Comparison of ENCODE assay signal across 12 cellular contexts in the genomic region with DNA sequence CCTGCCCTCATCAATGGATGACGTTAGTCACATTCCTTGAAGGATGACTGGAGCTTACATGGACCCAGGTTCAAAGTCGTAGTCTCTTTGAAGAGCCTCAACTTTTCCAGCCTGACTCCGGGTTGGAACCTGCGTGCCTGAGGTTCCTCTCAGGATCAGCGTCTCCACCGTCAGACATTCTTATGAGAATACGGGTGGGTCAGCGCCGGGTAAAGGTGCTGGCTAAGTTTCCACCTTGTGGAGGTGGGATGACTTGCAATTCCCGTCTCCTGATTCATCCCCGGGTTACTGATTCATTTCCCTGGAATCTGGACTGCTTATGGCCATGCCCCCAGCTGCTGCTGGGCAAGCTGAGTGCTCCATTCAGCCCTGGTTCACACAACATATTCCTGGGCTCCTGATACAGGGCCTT. TPM values are rescaled to one million over a fixed set of nuclear protein-coding genes. Genes with fewer than 3 reads are reported as not detected.
DNase-seq lines count a peak whose midpoint lies in the region; ATAC-seq, FAIRE-seq and TF ChIP-seq lines count a peak whose summit lies in the region.
"Had no signal": no experiment of that assay in that cellular context is flagged by ENCODE, and none has a peak within 500 bp of the region (broad histone marks: within the 10 kb centered on the region; RNA-seq: fewer than 3 reads in every experiment).

No MANE protein-coding gene starts in this region.

- 38 to 49% methylated on average over 11 of the region's 11 CpGs for WGBS in pancreas, 2 donors

- peaks cover 0 to 3% (median 0%) of the 10 kb centered on the region in 3 donors for H3K4me1 ChIP-seq in pancreas

- H3K4me3 ChIP-seq in pancreas, result no peak overlapping the region

- no peaks in the 10 kb centered on the region for H3K36me3 ChIP-seq in pancreas

- peaks cover 0 to 7% (median 3%) of the 10 kb centered on the region in 3 donors for H3K27me3 Mint-ChIP-seq in immature natural killer cell (ENCODE audit: low read depth in 3 of 3)

- intact Hi-C loops in pancreas (cut with DNase I), result no loop called here

- peak; percentile 24 to 56 (median 40) for ATAC-seq in pancreas

- CTCF ChIA-PET in RWPE1 (lab: Yijun Ruan, JAX), result interaction anchor here (1.0 to 1.1 kb wide), 2 partner anchors 319 to 325 kb away, joined by 3 read pairs; no protein-coding TSS in a partner anchor

- no peaks in the 10 kb centered on the region for H3K36me3 Mint-ChIP-seq in immature natural killer cell
- H3K36me3 Mint-ChIP-seq: activated naive CD8-positive, alpha-beta T cell treated with anti-CD3 and anti-CD28 coated beads, Interleukin-2, amount 10 ng/mL, durations not matched to agents 7 days and 5 days had no signal

- peak overlapping the region in 3 of 6 donors; percentile 53 to 84 (median 56) for H3K27ac Mint-ChIP-seq in immature natural killer cell
- H3K27ac Mint-ChIP-seq: activated naive CD8-positive, alpha-beta T cell treated with anti-CD3 and anti-CD28 coated beads, Interleukin-2, amount 10 ng/mL, durations not matched to agents 7 days and 5 days had no signal

- peaks cover 0 to 3% of the 10 kb centered on the region in 2 donors for H3K4me1 Mint-ChIP-seq in immature natural killer cell
- H3K4me1 Mint-ChIP-seq: activated naive CD8-positive, alpha-beta T cell treated with anti-CD3 and anti-CD28 coated beads, Interleukin-2, amount 10 ng/mL, durations not matched to agents 7 days and 5 days had no signal

- H3K9me3 ChIP-seq in pancreas, result no peaks in the 10 kb centered on the region

- FAIRE-seq in pancreas (lab: Jason Lieb, UNC), result no peak
- FAIRE-seq: GM12892, islet of Langerhans had no signal

- DNase-seq in GM04504 (ENCODE audit: low read depth) (peak; percentile 43), RWPE1 (ENCODE audit: low spot score) (peak; percentile 98), fibroblast of gingiva (ENCODE audit: low read depth) (peak; percentile 59), pancreas (peak in 2 of 6 donors; percentile 17 to 30), NCI-H526 (lab: John Stamatoyannopoulos, UW) (no peak), NCI-H2196 treated with DMSO at 0.1 percent for 48 hours (lab: John Stamatoyannopoulos, UW; ENCODE audit: unreplicated experiment) (no peak), immature natural killer cell (no peak)
- no peak for DNase-seq in stimulated activated CD8-positive, alpha-beta memory T cell treated with anti-CD3 and anti-CD28 coated beads, Interleukin-4, amount 100 ng/mL, for 48 hours
- DNase-seq: activated naive CD8-positive, alpha-beta T cell treated with anti-CD3 and anti-CD28 coated beads, Interleukin-2, amount 10 ng/mL, durations not matched to agents 7 days and 5 days; stimulated activated CD4-positive, alpha-beta T cell treated with anti-CD3 and anti-CD28 coated beads, Interleukin-2, amount 100 ng/mL, for 48 hours had no signal

- peak overlapping the region; percentile 82 for H3K27ac ChIP-seq in RWPE1
- no peak overlapping the region for H3K27ac ChIP-seq in pancreas

- no peaks in the 10 kb centered on the region for H3K27me3 ChIP-seq in pancreas

- peak; percentile 39 for TF ChIP-seq CTCF in RWPE1 (conservative IDR thresholded peaks at IDR 0.05; ENCODE audit: low read depth)
- TF ChIP-seq CTCF in pancreas (IDR thresholded peaks at IDR 0.05), result no peak

- POLR2A ChIA-PET in RWPE1 (lab: Yijun Ruan, JAX; ENCODE audit: low non-redundant PET), result no interaction called here

- no peak overlapping the region for H3K4me3 Mint-ChIP-seq in immature natural killer cell
- H3K4me3 Mint-ChIP-seq: activated naive CD8-positive, alpha-beta T cell treated with anti-CD3 and anti-CD28 coated beads, Interleukin-2, amount 10 ng/mL, durations not matched to agents 7 days and 5 days had no signal

- no peaks in the 10 kb centered on the region for H3K9me3 Mint-ChIP-seq in immature natural killer cell
- H3K9me3 Mint-ChIP-seq: activated naive CD8-positive, alpha-beta T cell treated with anti-CD3 and anti-CD28 coated beads, Interleukin-2, amount 10 ng/mL, durations not matched to agents 7 days and 5 days had no signal

RNA-seq across cellular contexts. Expression of a gene that starts 38.9 kb away (rescaled TPM):
- total RNA-seq in pancreas, result 10 to 100 TPM; 17.7 to 37.0 (median 23.1) TPM
- polyA plus RNA-seq in pancreas, result 10 to 100 TPM in 1 of 2 donors, 1 to 10 TPM in 1; 9.7 to 20.2 TPM
- 1 to 10 TPM in 1 of 3 donors, under 1 TPM in 1, not detected in 1; 0.53 to 1.7 TPM for polyA plus RNA-seq in immature natural killer cell

Comparison
In these comparisons a context has a peak if more than half of its experiments do, and no peak if none do; other contexts are left out.
1. DNase-seq: peak in GM04504 (single experiment), RWPE1 (single experiment) and fibroblast of gingiva (single experiment); none in NCI-H526 (0 of 2), NCI-H2196 treated with DMSO at 0.1 percent for 48 hours (single experiment), stimulated activated CD8-positive, alpha-beta memory T cell treated with anti-CD3 and anti-CD28 coated beads, Interleukin-4, amount 100 ng/mL, for 48 hours (single experiment) and immature natural killer cell (0 of 3).